ENCODE assay signal across 15 cellular contexts in genomic region chr20:36851490-36851889, GRCh38. TPM values are rescaled to one million over a fixed set of nuclear protein-coding genes. Genes with fewer than 3 reads are reported as not detected.
DNase-seq lines count a peak whose midpoint lies in the region; ATAC-seq and TF ChIP-seq lines count a peak whose summit lies in the region.
"Had no signal": no experiment of that assay in that cellular context is flagged by ENCODE, and none has a peak within 500 bp of the region (broad histone marks: within the 10 kb centered on the region; RNA-seq: fewer than 3 reads in every experiment).

No MANE protein-coding gene starts in this region.

- H3K9me3 ChIP-seq in esophagus (ENCODE audit: control insufficient read depth in 2 of 2, insufficient read depth in 1 of 2, low read depth in 1 of 2, low read length in 1 of 2) (no peaks in the 10 kb centered on the region), sigmoid colon (no peaks in the 10 kb centered on the region), vagina (no peaks in the 10 kb centered on the region)
- H3K9me3 ChIP-seq: SJSA1 had no signal

- H3K36me3 ChIP-seq in esophagus (ENCODE audit: control insufficient read depth in 2 of 2, insufficient read depth in 2 of 2, low read length in 1 of 2), result peaks cover 0 to 5% of the 10 kb centered on the region in 2 donors
- peaks cover 0 to 3% (median 0%) of the 10 kb centered on the region in 4 donors for H3K36me3 ChIP-seq in sigmoid colon
- H3K36me3 ChIP-seq in vagina, result no peaks in the 10 kb centered on the region

- no peaks in the 10 kb centered on the region for H3K9me3 Mint-ChIP-seq in activated CD4-positive, alpha-beta memory T cell treated with anti-CD3 and anti-CD28 coated beads, Interleukin-2, amount 10 ng/mL, durations not matched to agents 7 days and 5 days

- H3K4me3 ChIP-seq in esophagus (ENCODE audit: low read depth in 1 of 2, low read length in 2 of 2) (no peak overlapping the region), sigmoid colon (peak overlapping the region in 1 of 4 donors; percentile 38), vagina (peak overlapping the region in 1 of 2 donors; percentile 39)
- H3K4me3 ChIP-seq: SJSA1 had no signal

- peaks cover 3% of the 10 kb centered on the region for H3K4me1 Mint-ChIP-seq in activated CD4-positive, alpha-beta memory T cell treated with anti-CD3 and anti-CD28 coated beads, Interleukin-2, amount 10 ng/mL, durations not matched to agents 7 days and 5 days

- DNase-seq in Right ventricle myocardium superior (peak; percentile 31), left cardiac atrium (no peak), sigmoid colon (no peak), vagina (ENCODE audit: extremely low spot score in 2 of 2) (no peak), NCI-H69 (lab: John Stamatoyannopoulos, UW) (no peak), left colon (no peak)
- DNase-seq in activated CD4-positive, alpha-beta memory T cell treated with anti-CD3 and anti-CD28 coated beads, Interleukin-2, amount 10 ng/mL, durations not matched to agents 7 days and 5 days, result no peak
- DNase-seq: activated CD8-positive, alpha-beta memory T cell treated with anti-CD3 and anti-CD28 coated beads, Interleukin-2, amount 50 U/mL, for 48 hours; Caco-2; stimulated activated CD4-positive, alpha-beta T cell treated with anti-CD3 and anti-CD28 coated beads, Interleukin-4, amount 100 ng/mL, for 4 hours; stimulated activated naive CD8-positive, alpha-beta T cell treated with anti-CD3 and anti-CD28 coated beads, Interleukin-15, Interleukin-2, amounts not matched to agents 100 U/mL and 50 U/mL, for 24 hours had no signal

- TF ChIP-seq CTCF in sigmoid colon (IDR thresholded peaks at IDR 0.05), result no peak
- TF ChIP-seq CTCF in vagina (IDR thresholded peaks at IDR 0.05), result no peak

- no peak for TF ChIP-seq EP300 in sigmoid colon (IDR thresholded peaks at IDR 0.05)

- POLR2A ChIA-PET in activated CD4-positive, alpha-beta memory T cell treated with anti-CD3 and anti-CD28 coated beads, Interleukin-2, amount 10 ng/mL, durations not matched to agents 7 days and 5 days (lab: Charles Lee), result interaction anchor here (1.1 kb wide), 1 partner anchor 12 kb away, joined by 4 read pairs; a partner anchor contains a TSS

- intact Hi-C loops in Right ventricle myocardium superior (cut with DNase I) (no loop called here), left cardiac atrium (cut with DNase I) (no loop called here), sigmoid colon (cut with DNase I) (no loop called here), vagina (cut with DNase I) (no loop called here), left colon (cut with DNase I, micrococcal nuclease) (no loop called here)

- TF ChIP-seq POLR2A in sigmoid colon (IDR thresholded peaks at IDR 0.05), result no peak
- TF ChIP-seq POLR2A in vagina (IDR thresholded peaks at IDR 0.05), result no peak

- H3K4me3 Mint-ChIP-seq in activated CD4-positive, alpha-beta memory T cell treated with anti-CD3 and anti-CD28 coated beads, Interleukin-2, amount 10 ng/mL, durations not matched to agents 7 days and 5 days, result no peak overlapping the region

- H3K27ac Mint-ChIP-seq in activated CD4-positive, alpha-beta memory T cell treated with anti-CD3 and anti-CD28 coated beads, Interleukin-2, amount 10 ng/mL, durations not matched to agents 7 days and 5 days, result no peak overlapping the region

- H3K4me1 ChIP-seq in esophagus (ENCODE audit: control insufficient read depth in 2 of 2, insufficient read depth in 2 of 2, low read length in 1 of 2) (peaks cover 11 to 30% of the 10 kb centered on the region in 2 donors), sigmoid colon (peaks cover 0 to 87% (median 85%) of the 10 kb centered on the region in 4 donors), vagina (peaks cover 71% of the 10 kb centered on the region)

- H3K27me3 ChIP-seq in esophagus (ENCODE audit: control insufficient read depth in 1 of 2, insufficient read depth in 2 of 2, low read length in 2 of 2) (no peaks in the 10 kb centered on the region), sigmoid colon (no peaks in the 10 kb centered on the region), vagina (no peaks in the 10 kb centered on the region)
- H3K27me3 ChIP-seq: SJSA1 had no signal

- no peaks in the 10 kb centered on the region for H3K27me3 Mint-ChIP-seq in activated CD4-positive, alpha-beta memory T cell treated with anti-CD3 and anti-CD28 coated beads, Interleukin-2, amount 10 ng/mL, durations not matched to agents 7 days and 5 days

- no peak for ATAC-seq in Right ventricle myocardium superior (ENCODE audit: poor library complexity)
- no peak for ATAC-seq in left cardiac atrium
- no peak for ATAC-seq in left colon
- ATAC-seq: stimulated activated naive CD8-positive, alpha-beta T cell treated with anti-CD3 and anti-CD28 coated beads, Interleukin-15, Interleukin-2, amounts not matched to agents 100 U/mL and 50 U/mL, for 24 hours had no signal

- WGBS in esophagus, 2 donors, result 75 to 76% methylated on average over 2 of the region's 2 CpGs
- 83 to 91% methylated on average over 2 of the region's 2 CpGs for WGBS in sigmoid colon, 2 donors

- H3K27ac ChIP-seq in esophagus (ENCODE audit: low read depth in 2 of 2, low read length in 1 of 2) (peak overlapping the region; percentile 46 to 71), sigmoid colon (peak overlapping the region; percentile 95 to 99 (median 98)), vagina (peak overlapping the region; percentile 79)
- H3K27ac ChIP-seq: SJSA1, VCaP had no signal

- H3K36me3 Mint-ChIP-seq in activated CD4-positive, alpha-beta memory T cell treated with anti-CD3 and anti-CD28 coated beads, Interleukin-2, amount 10 ng/mL, durations not matched to agents 7 days and 5 days (ENCODE audit: low read depth), result no peaks in the 10 kb centered on the region

- CTCF ChIA-PET in activated CD4-positive, alpha-beta memory T cell treated with anti-CD3 and anti-CD28 coated beads, Interleukin-2, amount 10 ng/mL, durations not matched to agents 7 days and 5 days (lab: Charles Lee), result no interaction called here

RNA-seq across cellular contexts. Expression of gene TLDC2, which starts 24.4 kb away (rescaled TPM):
- not detected for total RNA-seq in Right ventricle myocardium superior
- under 1 TPM in 1 of 2 donors, not detected in 1; 0.18 TPM for total RNA-seq in left cardiac atrium
- under 1 TPM; 0.16 to 0.29 TPM for polyA plus RNA-seq in esophagus
- total RNA-seq in sigmoid colon, result under 1 TPM in 1 of 4 donors, not detected in 3; 0.36 TPM
- 10 to 100 TPM; 14.6 to 25.8 (median 24.3) TPM for polyA plus RNA-seq in sigmoid colon
- 3.9 TPM for total RNA-seq in vagina
- 10 to 100 TPM; 25.2 to 27.7 TPM for total RNA-seq in left colon
- not detected for total RNA-seq in activated CD4-positive, alpha-beta memory T cell treated with anti-CD3 and anti-CD28 coated beads, Interleukin-2, amount 10 ng/mL, durations not matched to agents 7 days and 5 days
- total RNA-seq: astrocyte, Caco-2, SJSA1 had no signal
